Comparison of ENCODE assay signal across 7 cellular contexts in genomic region chr4:80138556-80139538, GRCh38. TPM values are rescaled to one million over a fixed set of nuclear protein-coding genes. Genes with fewer than 3 reads are reported as not detected.
DNase-seq lines count a peak whose midpoint lies in the region; ATAC-seq, FAIRE-seq and TF ChIP-seq lines count a peak whose summit lies in the region.

No MANE protein-coding gene starts in this region.

- H3K4me3 ChIP-seq in fibroblast of villous mesenchyme (ENCODE audit: low read depth, low read length) = no peak overlapping the region

- peak; percentile 53 to 55 for DNase-seq in activated CD4-positive, alpha-beta T cell treated with anti-CD3 and anti-CD28 coated beads for 4 hours
- DNase-seq in fibroblast of villous mesenchyme (ENCODE audit: low read depth) = peak; percentile 41
- no peak for DNase-seq in Ammon's horn (ENCODE audit: low spot score)
- no peak for DNase-seq in D721Med (ENCODE audit: insufficient read length, low spot score)
- DNase-seq in nephron progenitor cell = no peak

- H3K27ac Mint-ChIP-seq in nephron progenitor cell = no peak overlapping the region

- H3K27me3 Mint-ChIP-seq in nephron progenitor cell (ENCODE audit: low read depth, poor library complexity) = peaks cover 3% of the 10 kb centered on the region

- TF ChIP-seq CTCF in fibroblast of villous mesenchyme (IDR thresholded peaks at IDR 0.05; ENCODE audit: insufficient read depth, low read depth, low read length) (no peak), D721Med (IDR thresholded peaks at IDR 0.05; ENCODE audit: insufficient read depth, missing control alignments) (no peak), nephron progenitor cell (IDR thresholded peaks at IDR 0.05) (no peak)

- FAIRE-seq in D721Med (lab: Jason Lieb, UNC) = no peak

- no peaks in the 10 kb centered on the region for H3K4me1 Mint-ChIP-seq in nephron progenitor cell

- peak; percentile 97 for ATAC-seq in GM19397 (IDR thresholded peaks at IDR 0.05; ENCODE audit: unreplicated experiment)
- ATAC-seq in HG03280 (IDR thresholded peaks at IDR 0.05; ENCODE audit: unreplicated experiment) = peak; percentile 65

- no peaks in the 10 kb centered on the region for H3K36me3 Mint-ChIP-seq in nephron progenitor cell (ENCODE audit: low read depth)

- H3K4me3 Mint-ChIP-seq in nephron progenitor cell = no peak overlapping the region

- H3K9me3 Mint-ChIP-seq in nephron progenitor cell = no peaks in the 10 kb centered on the region

RNA-seq across cellular contexts. Expression of gene PRDM8, which starts 58.5 kb away (rescaled TPM):
- total RNA-seq in fibroblast of villous mesenchyme = 7.3 and 7.7 TPM in 2 replicates

Comparison
In these comparisons a context has a peak if more than half of its experiments do, and no peak if none do; other contexts are left out.
1. DNase-seq: peak in activated CD4-positive, alpha-beta T cell treated with anti-CD3 and anti-CD28 coated beads for 4 hours (2 of 2) and fibroblast of villous mesenchyme (single experiment); none in Ammon's horn (single experiment), D721Med (single experiment) and nephron progenitor cell (single experiment).